ENCODE assay signal across 11 cellular contexts in genomic region chr16:8865145-8865882, GRCh38. TPM values are rescaled to one million over a fixed set of nuclear protein-coding genes. Genes with fewer than 3 reads are reported as not detected.
DNase-seq lines count a peak whose midpoint lies in the region; ATAC-seq and TF ChIP-seq lines count a peak whose summit lies in the region.
"Had no signal": no experiment of that assay in that cellular context is flagged by ENCODE, and none has a peak within 500 bp of the region (broad histone marks: within the 10 kb centered on the region; RNA-seq: fewer than 3 reads in every experiment).

No MANE protein-coding gene starts in this region.

- H3K36me3 Mint-ChIP-seq in activated CD8-positive, alpha-beta T cell treated with anti-CD3 and anti-CD28 coated beads, Interleukin-2, amount 10 ng/mL, durations not matched to agents 7 days and 5 days (ENCODE audit: low read depth): peaks cover 47% of the 10 kb centered on the region
- H3K36me3 Mint-ChIP-seq in activated CD8-positive, alpha-beta T cell treated with anti-CD3 and anti-CD28 coated beads for 36 hours (ENCODE audit: low read depth): peaks cover 21% of the 10 kb centered on the region
- H3K36me3 Mint-ChIP-seq in activated CD4-positive, alpha-beta memory T cell treated with anti-CD3 and anti-CD28 coated beads for 36 hours: peaks cover 6% of the 10 kb centered on the region
- H3K36me3 Mint-ChIP-seq in MCF 10A (ENCODE audit: insufficient read depth, unreplicated experiment): peaks cover 6% of the 10 kb centered on the region

- no peaks in the 10 kb centered on the region for H3K27me3 Mint-ChIP-seq in activated CD8-positive, alpha-beta T cell treated with anti-CD3 and anti-CD28 coated beads, Interleukin-2, amount 10 ng/mL, durations not matched to agents 7 days and 5 days (ENCODE audit: low read depth)
- no peaks in the 10 kb centered on the region for H3K27me3 Mint-ChIP-seq in activated CD8-positive, alpha-beta T cell treated with anti-CD3 and anti-CD28 coated beads for 36 hours
- H3K27me3 Mint-ChIP-seq in activated CD4-positive, alpha-beta memory T cell treated with anti-CD3 and anti-CD28 coated beads for 36 hours: no peaks in the 10 kb centered on the region
- H3K27me3 Mint-ChIP-seq in MCF 10A (ENCODE audit: insufficient read depth, unreplicated experiment): no peaks in the 10 kb centered on the region

- no peaks in the 10 kb centered on the region for H3K36me3 ChIP-seq in left lung
- H3K36me3 ChIP-seq: sigmoid colon had no signal

- H3K4me1 Mint-ChIP-seq in activated CD8-positive, alpha-beta T cell treated with anti-CD3 and anti-CD28 coated beads, Interleukin-2, amount 10 ng/mL, durations not matched to agents 7 days and 5 days (ENCODE audit: low read depth): peaks cover 51% of the 10 kb centered on the region
- peaks cover 36% of the 10 kb centered on the region for H3K4me1 Mint-ChIP-seq in activated CD8-positive, alpha-beta T cell treated with anti-CD3 and anti-CD28 coated beads for 36 hours (ENCODE audit: low read depth)
- H3K4me1 Mint-ChIP-seq in activated CD4-positive, alpha-beta memory T cell treated with anti-CD3 and anti-CD28 coated beads for 36 hours (ENCODE audit: low read depth): peaks cover 35% of the 10 kb centered on the region
- H3K4me1 Mint-ChIP-seq in MCF 10A (ENCODE audit: insufficient read depth, unreplicated experiment): peaks cover 28% of the 10 kb centered on the region

- CTCF ChIA-PET in activated CD8-positive, alpha-beta T cell treated with anti-CD3 and anti-CD28 coated beads, Interleukin-2, amount 10 ng/mL, durations not matched to agents 7 days and 5 days (lab: Charles Lee): interaction anchor here (1.2 kb wide), 1 partner anchor 16 kb away, joined by 4 read pairs; no protein-coding TSS in a partner anchor
- CTCF ChIA-PET in activated CD8-positive, alpha-beta T cell treated with anti-CD3 and anti-CD28 coated beads for 36 hours (lab: Charles Lee): interaction anchor here (0.8 to 3.1 kb wide), 3 partner anchors 10 to 71 kb away, joined by 3 to 19 read pairs (median 6); no protein-coding TSS in a partner anchor
- CTCF ChIA-PET in activated CD4-positive, alpha-beta memory T cell treated with anti-CD3 and anti-CD28 coated beads for 36 hours (lab: Charles Lee): interaction anchor here (0.5 kb wide), 1 partner anchor 14 kb away, joined by 3 read pairs; no protein-coding TSS in a partner anchor
- CTCF ChIA-PET in MCF 10A (lab: Yijun Ruan, JAX): interaction anchor here (0.6 to 1.0 kb wide), 5 partner anchors 9 to 619 kb away, joined by 3 to 8 read pairs (median 4); no protein-coding TSS in a partner anchor

- TF ChIP-seq CTCF in activated CD8-positive, alpha-beta T cell treated with anti-CD3 and anti-CD28 coated beads for 36 hours (IDR thresholded peaks at IDR 0.05): no peak
- no peak for TF ChIP-seq CTCF in left lung (IDR thresholded peaks at IDR 0.05)
- no peak for TF ChIP-seq CTCF in MCF 10A (IDR thresholded peaks at IDR 0.05; ENCODE audit: unreplicated experiment)

- H3K4me1 ChIP-seq in left lung: peaks cover 33 to 87% of the 10 kb centered on the region in 2 donors

- POLR2A ChIA-PET in activated CD8-positive, alpha-beta T cell treated with anti-CD3 and anti-CD28 coated beads, Interleukin-2, amount 10 ng/mL, durations not matched to agents 7 days and 5 days (lab: Charles Lee): interaction anchor here (0.5 to 1.0 kb wide), 3 partner anchors 11 to 94 kb away, joined by 3 read pairs; partner anchors contain the start of genes PMM2 and TMEM186
- POLR2A ChIA-PET in activated CD8-positive, alpha-beta T cell treated with anti-CD3 and anti-CD28 coated beads for 36 hours (lab: Charles Lee): interaction anchor here (0.6 to 9.2 kb wide), 4 partner anchors 9 to 45 kb away, joined by 3 to 99 read pairs (median 4); no protein-coding TSS in a partner anchor
- POLR2A ChIA-PET in activated CD4-positive, alpha-beta memory T cell treated with anti-CD3 and anti-CD28 coated beads for 36 hours (lab: Charles Lee): no interaction called here
- POLR2A ChIA-PET in MCF 10A (lab: Yijun Ruan, JAX): interaction anchor here (1.6 kb wide), 1 partner anchor 10 kb away, joined by 5 read pairs; no protein-coding TSS in a partner anchor

- H3K27ac Mint-ChIP-seq in activated CD8-positive, alpha-beta T cell treated with anti-CD3 and anti-CD28 coated beads, Interleukin-2, amount 10 ng/mL, durations not matched to agents 7 days and 5 days: peak overlapping the region; percentile 71
- no peak overlapping the region for H3K27ac Mint-ChIP-seq in activated CD8-positive, alpha-beta T cell treated with anti-CD3 and anti-CD28 coated beads for 36 hours
- H3K27ac Mint-ChIP-seq in activated CD4-positive, alpha-beta memory T cell treated with anti-CD3 and anti-CD28 coated beads for 36 hours: no peak overlapping the region
- no peak overlapping the region for H3K27ac Mint-ChIP-seq in MCF 10A (ENCODE audit: low read depth, unreplicated experiment)

- H3K9me3 Mint-ChIP-seq in activated CD8-positive, alpha-beta T cell treated with anti-CD3 and anti-CD28 coated beads, Interleukin-2, amount 10 ng/mL, durations not matched to agents 7 days and 5 days (ENCODE audit: insufficient read depth): no peaks in the 10 kb centered on the region
- H3K9me3 Mint-ChIP-seq in activated CD8-positive, alpha-beta T cell treated with anti-CD3 and anti-CD28 coated beads for 36 hours: no peaks in the 10 kb centered on the region
- H3K9me3 Mint-ChIP-seq in activated CD4-positive, alpha-beta memory T cell treated with anti-CD3 and anti-CD28 coated beads for 36 hours: no peaks in the 10 kb centered on the region
- no peaks in the 10 kb centered on the region for H3K9me3 Mint-ChIP-seq in MCF 10A (ENCODE audit: unreplicated experiment)

- no peak for ATAC-seq in activated CD8-positive, alpha-beta T cell treated with anti-CD3 and anti-CD28 coated beads, Interleukin-2, amount 10 ng/mL, durations not matched to agents 7 days and 5 days
- no peak for ATAC-seq in activated CD8-positive, alpha-beta T cell treated with anti-CD3 and anti-CD28 coated beads for 36 hours
- ATAC-seq in left lung (no peak), HG03342 (IDR thresholded peaks at IDR 0.05; ENCODE audit: unreplicated experiment) (no peak)

- H3K4me3 Mint-ChIP-seq in activated CD8-positive, alpha-beta T cell treated with anti-CD3 and anti-CD28 coated beads, Interleukin-2, amount 10 ng/mL, durations not matched to agents 7 days and 5 days: peak overlapping the region; percentile 88
- H3K4me3 Mint-ChIP-seq in activated CD8-positive, alpha-beta T cell treated with anti-CD3 and anti-CD28 coated beads for 36 hours: no peak overlapping the region
- H3K4me3 Mint-ChIP-seq in activated CD4-positive, alpha-beta memory T cell treated with anti-CD3 and anti-CD28 coated beads for 36 hours: peak overlapping the region; percentile 16
- no peak overlapping the region for H3K4me3 Mint-ChIP-seq in MCF 10A (ENCODE audit: unreplicated experiment)

- H3K9me3 ChIP-seq in left lung: no peaks in the 10 kb centered on the region
- H3K9me3 ChIP-seq: sigmoid colon had no signal

- peak overlapping the region in 1 of 2 donors; percentile 13 for H3K4me3 ChIP-seq in left lung

- H3K27me3 ChIP-seq in left lung: no peaks in the 10 kb centered on the region

- BruUV-seq in MCF 10A (replicated peaks; lab: Mats Ljungman, UMichigan): no TSS peak

- H3K27ac ChIP-seq in left lung: peak overlapping the region; percentile 61 to 81
- H3K27ac ChIP-seq in temporal lobe (ENCODE audit: low read depth, low read length): peak overlapping the region; percentile 93

- intact Hi-C loops in activated CD8-positive, alpha-beta T cell treated with anti-CD3 and anti-CD28 coated beads for 36 hours (cut with micrococcal nuclease): no loop called here
- intact Hi-C loops in activated CD4-positive, alpha-beta memory T cell treated with anti-CD3 and anti-CD28 coated beads for 36 hours (cut with micrococcal nuclease): loop anchor here (5.0 kb wide), 3 partner anchors 48 to 212 kb away; no protein-coding TSS in a partner anchor
- intact Hi-C loops in left lung (cut with DNase I) (no loop called here), MCF 10A (cut with micrococcal nuclease) (no loop called here)

- no peak for DNase-seq in activated CD8-positive, alpha-beta T cell treated with anti-CD3 and anti-CD28 coated beads, Interleukin-2, amount 10 ng/mL, durations not matched to agents 7 days and 5 days
- no peak for DNase-seq in activated CD8-positive, alpha-beta T cell treated with anti-CD3 and anti-CD28 coated beads for 36 hours
- DNase-seq in activated CD4-positive, alpha-beta memory T cell treated with anti-CD3 and anti-CD28 coated beads for 36 hours: no peak
- DNase-seq in left lung: peak in 1 of 2 donors; percentile 52
- DNase-seq in OCI-M1 (lab: John Stamatoyannopoulos, UW): no peak
- no peak for DNase-seq in MCF 10A (ENCODE audit: unreplicated experiment)
- DNase-seq: Kasumi-1, NCI-H524 treated with DMSO at 0.1 percent for 48 hours, sigmoid colon had no signal

RNA-seq across cellular contexts. Expression of gene CARHSP1, which starts 3.5 kb away (rescaled TPM):
- 100 to 1,000 TPM; 209 to 217 TPM for total RNA-seq in activated CD8-positive, alpha-beta T cell treated with anti-CD3 and anti-CD28 coated beads, Interleukin-2, amount 10 ng/mL, durations not matched to agents 7 days and 5 days
- total RNA-seq in activated CD8-positive, alpha-beta T cell treated with anti-CD3 and anti-CD28 coated beads for 36 hours: 10 to 100 TPM; 63.9 to 72.6 TPM
- total RNA-seq in activated CD4-positive, alpha-beta memory T cell treated with anti-CD3 and anti-CD28 coated beads for 36 hours: 10 to 100 TPM; 64.9 to 73.1 TPM
- 10 to 100 TPM; 74.0 to 96.0 TPM for total RNA-seq in left lung
- total RNA-seq in temporal lobe: 138 TPM
- total RNA-seq in MCF 10A (2022): 23.9 and 27.8 TPM in 2 replicates

RNA-seq across cellular contexts. Expression of gene LITAFD, which starts 16.8 kb away (rescaled TPM):
- not detected for total RNA-seq in activated CD8-positive, alpha-beta T cell treated with anti-CD3 and anti-CD28 coated beads, Interleukin-2, amount 10 ng/mL, durations not matched to agents 7 days and 5 days
- not detected for total RNA-seq in activated CD8-positive, alpha-beta T cell treated with anti-CD3 and anti-CD28 coated beads for 36 hours
- not detected for total RNA-seq in activated CD4-positive, alpha-beta memory T cell treated with anti-CD3 and anti-CD28 coated beads for 36 hours
- total RNA-seq in left lung: not detected
- total RNA-seq in temporal lobe: not detected
- not detected in 2 replicates for total RNA-seq in MCF 10A (2022)
- total RNA-seq: sigmoid colon had no signal

Comparison
In these comparisons a context has a peak if more than half of its experiments do, and no peak if none do; other contexts are left out.
1. H3K4me3 Mint-ChIP-seq: peak in activated CD8-positive, alpha-beta T cell treated with anti-CD3 and anti-CD28 coated beads, Interleukin-2, amount 10 ng/mL, durations not matched to agents 7 days and 5 days (single experiment) and activated CD4-positive, alpha-beta memory T cell treated with anti-CD3 and anti-CD28 coated beads for 36 hours (single experiment); none in activated CD8-positive, alpha-beta T cell treated with anti-CD3 and anti-CD28 coated beads for 36 hours (single experiment) and MCF 10A (single experiment).